ENCODE assay signal across 26 cellular contexts in genomic region chrX:129510331-129510730, GRCh38. TPM values are rescaled to one million over a fixed set of nuclear protein-coding genes. Genes with fewer than 3 reads are reported as not detected.
"Had no signal": no experiment of that assay in that cellular context is flagged by ENCODE, and none has a peak within 500 bp of the region (broad histone marks: within the 10 kb centered on the region; RNA-seq: fewer than 3 reads in every experiment).

No MANE protein-coding gene starts in this region.

- H3K27ac Mint-ChIP-seq: activated CD8-positive, alpha-beta T cell treated with anti-CD3 and anti-CD28 coated beads, Interleukin-2, amount 10 ng/mL, durations not matched to agents 7 days and 5 days; activated naive CD4-positive, alpha-beta T cell treated with anti-CD3 and anti-CD28 coated beads, Interleukin-2, amount 50 U/mL, for 24 hours; WTC11 had no signal

- H3K36me3 ChIP-seq: Peyer's patch had no signal

- ATAC-seq: activated CD8-positive, alpha-beta T cell treated with anti-CD3 and anti-CD28 coated beads, Interleukin-2, amount 10 ng/mL, durations not matched to agents 7 days and 5 days; SK-N-SH treated with all-trans-retinoic acid at 6 μM for 48 hours; WTC11 had no signal

- H3K9me3 Mint-ChIP-seq: activated naive CD4-positive, alpha-beta T cell treated with anti-CD3 and anti-CD28 coated beads, Interleukin-2, amount 50 U/mL, for 24 hours; brain; WTC11 had no signal

- DNase-seq: activated CD4-positive, alpha-beta T cell treated with anti-CD3 and anti-CD28 coated beads for 48 hours; activated CD4-positive, alpha-beta T cell treated with anti-CD3 and anti-CD28 coated beads, Interleukin-2, amount 50 U/mL, for 4 hours; activated CD4-positive, CD25-positive, alpha-beta regulatory T cell treated with anti-CD3 and anti-CD28 coated beads, Interleukin-2, amount 50 U/mL, for 72 hours; activated CD8-positive, alpha-beta memory T cell treated with anti-CD3 and anti-CD28 coated beads, Interleukin-2, amount 50 U/mL, for 48 hours; activated CD8-positive, alpha-beta T cell treated with anti-CD3 and anti-CD28 coated beads, Interleukin-2, amount 10 ng/mL, durations not matched to agents 7 days and 5 days; activated T-cell treated with anti-CD3 and anti-CD28 coated beads, Interleukin-2, amount 50 U/mL, for 1 hour; amniotic stem cell; Kasumi-1; KBM-7; NCI-H1105 treated with DMSO at 0.1 percent for 48 hours; NCI-H1436 treated with DMSO at 0.1 percent for 48 hours; NCI-H187; NCI-H2081; NCI-H510A treated with DMSO at 0.1 percent for 48 hours; NCI-H69; Peyer's patch; Right ventricle myocardium superior; SW 1271 had no signal

- H3K4me1 ChIP-seq: ascending aorta, Peyer's patch, SJSA1 had no signal

- H3K27me3 Mint-ChIP-seq: brain had no signal

- H3K4me1 Mint-ChIP-seq: activated naive CD4-positive, alpha-beta T cell treated with anti-CD3 and anti-CD28 coated beads, Interleukin-2, amount 50 U/mL, for 24 hours; WTC11 had no signal

- H3K4me3 Mint-ChIP-seq: activated CD8-positive, alpha-beta T cell treated with anti-CD3 and anti-CD28 coated beads, Interleukin-2, amount 10 ng/mL, durations not matched to agents 7 days and 5 days; activated naive CD4-positive, alpha-beta T cell treated with anti-CD3 and anti-CD28 coated beads, Interleukin-2, amount 50 U/mL, for 24 hours; brain; WTC11 had no signal

- H3K27ac ChIP-seq: ascending aorta, Peyer's patch, RWPE1, SJSA1 had no signal

- H3K9me3 ChIP-seq: ascending aorta, Peyer's patch, SJSA1 had no signal

- H3K27me3 ChIP-seq: ascending aorta, Peyer's patch, SJSA1 had no signal

- H3K4me3 ChIP-seq: ascending aorta, Peyer's patch, SJSA1 had no signal

RNA-seq across cellular contexts. Expression of gene SMARCA1, which starts 13.0 kb away (rescaled TPM):
- total RNA-seq: activated CD8-positive, alpha-beta T cell treated with anti-CD3 and anti-CD28 coated beads, Interleukin-2, amount 10 ng/mL, durations not matched to agents 7 days and 5 days; T-helper 1 cell treated with Interleukin-12 subunit alpha and Interleukin-12 subunit beta and Interleukin-4 antibody, amounts not matched to agents 30 ng/mL and 1 ng/mL, for 36 hours had no signal
